8 cellular contexts compared by ENCODE assay signal in the genomic region with DNA sequence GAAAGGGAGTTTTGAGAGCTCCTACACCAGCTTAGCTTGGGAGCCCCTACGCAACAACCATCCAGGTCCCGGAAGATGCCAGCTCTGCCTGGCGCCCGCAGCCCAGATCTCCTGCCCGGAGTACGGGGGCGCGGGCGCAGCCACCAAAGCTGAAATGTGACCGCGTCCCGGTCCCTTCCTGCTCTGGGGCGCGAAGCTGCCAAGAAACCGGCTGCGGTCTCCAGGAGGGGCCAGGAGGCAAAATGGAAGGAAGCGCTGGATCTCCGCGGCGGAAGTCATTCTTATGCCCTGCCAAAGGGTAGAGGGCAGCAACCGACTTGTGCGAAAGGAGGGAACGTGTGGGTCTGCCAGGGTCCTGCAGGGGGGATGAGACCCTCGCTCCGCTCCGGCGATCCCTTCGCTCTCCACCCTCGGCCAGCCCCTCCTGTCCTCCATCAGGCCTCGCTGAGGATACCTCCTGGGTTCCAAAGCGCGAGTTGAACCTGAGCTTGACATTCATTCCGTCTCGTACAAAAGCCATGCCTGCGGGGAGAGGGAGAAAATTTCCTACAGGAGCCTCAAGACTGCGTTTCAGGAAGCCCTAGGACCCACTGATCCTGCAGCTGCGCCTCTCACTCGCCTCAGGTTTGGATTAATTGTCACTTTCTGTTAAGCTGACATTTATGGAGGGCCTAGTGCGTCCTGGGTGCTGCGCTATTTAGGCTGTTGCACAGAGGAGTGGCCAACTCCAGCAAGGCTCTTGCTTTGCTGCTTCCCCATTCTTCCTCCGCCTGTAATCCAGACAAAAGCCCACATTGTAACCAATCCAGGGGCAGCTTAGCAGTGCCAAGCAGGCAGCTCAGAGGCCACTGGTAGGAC.
DNase-seq lines count a peak whose midpoint lies in the region; ATAC-seq, FAIRE-seq and TF ChIP-seq lines count a peak whose summit lies in the region.

No MANE protein-coding gene starts in this region.

- H3K27ac ChIP-seq in CD4-positive, alpha-beta T cell (ENCODE audit: low read depth, low read length): no peak overlapping the region

- intact Hi-C loops in CD4-positive, alpha-beta T cell (cut with DNase I, micrococcal nuclease): no loop called here

- H3K9me3 ChIP-seq in CD4-positive, alpha-beta T cell (ENCODE audit: control insufficient read depth, low read length): no peaks in the 10 kb centered on the region

- peak overlapping the region; percentile 68 for H3K4me3 ChIP-seq in epithelial cell of proximal tubule (ENCODE audit: low read depth, low read length)

- POLR2A ChIA-PET in CD4-positive, alpha-beta T cell (lab: Charles Lee): no interaction called here

- H3K27ac Mint-ChIP-seq in CD4-positive, alpha-beta T cell: no peak overlapping the region
- H3K27ac Mint-ChIP-seq in T-helper 1 cell treated with Interleukin-12 subunit alpha and Interleukin-12 subunit beta and Interleukin-4 antibody, amounts not matched to agents 30 μg/mL and 1 μg/mL, for 36 hours: peak overlapping the region; percentile 36

- no peak for DNase-seq in CD4-positive, alpha-beta T cell
- DNase-seq in GM19239 (ENCODE audit: insufficient read length, low spot score) (peak; percentile 16), epithelial cell of proximal tubule (ENCODE audit: low read depth) (no peak), myocyte (ENCODE audit: low read depth) (peak; percentile 91), NCI-H1436 treated with DMSO at 0.1 percent for 48 hours (lab: John Stamatoyannopoulos, UW) (no peak), NCI-H1105 (lab: John Stamatoyannopoulos, UW) (no peak)

- peak overlapping the region; percentile 51 for H3K4me3 Mint-ChIP-seq in CD4-positive, alpha-beta T cell
- peak overlapping the region; percentile 82 for H3K4me3 Mint-ChIP-seq in T-helper 1 cell treated with Interleukin-12 subunit alpha and Interleukin-12 subunit beta and Interleukin-4 antibody, amounts not matched to agents 30 μg/mL and 1 μg/mL, for 36 hours

- H3K36me3 Mint-ChIP-seq in CD4-positive, alpha-beta T cell (ENCODE audit: low read depth): no peaks in the 10 kb centered on the region
- H3K36me3 Mint-ChIP-seq in T-helper 1 cell treated with Interleukin-12 subunit alpha and Interleukin-12 subunit beta and Interleukin-4 antibody, amounts not matched to agents 30 μg/mL and 1 μg/mL, for 36 hours (ENCODE audit: low read depth): no peaks in the 10 kb centered on the region

- no peak for TF ChIP-seq CTCF in CD4-positive, alpha-beta T cell (IDR thresholded peaks at IDR 0.05)
- no peak for TF ChIP-seq CTCF in epithelial cell of proximal tubule (conservative IDR thresholded peaks at IDR 0.05; ENCODE audit: low read depth, low read length)

- CTCF ChIA-PET in CD4-positive, alpha-beta T cell (lab: Charles Lee): no interaction called here

- no peak for ATAC-seq in CD4-positive, alpha-beta T cell (ENCODE audit: poor library complexity)
- peak; percentile 66 for ATAC-seq in HG03342 (IDR thresholded peaks at IDR 0.05; ENCODE audit: unreplicated experiment)

- no peaks in the 10 kb centered on the region for H3K9me3 Mint-ChIP-seq in CD4-positive, alpha-beta T cell
- H3K9me3 Mint-ChIP-seq in T-helper 1 cell treated with Interleukin-12 subunit alpha and Interleukin-12 subunit beta and Interleukin-4 antibody, amounts not matched to agents 30 μg/mL and 1 μg/mL, for 36 hours: no peaks in the 10 kb centered on the region

- H3K27me3 ChIP-seq in CD4-positive, alpha-beta T cell (ENCODE audit: control insufficient read depth, insufficient read depth, low read length): no peaks in the 10 kb centered on the region

- peaks cover 9% of the 10 kb centered on the region for H3K4me1 Mint-ChIP-seq in CD4-positive, alpha-beta T cell (ENCODE audit: low read depth)
- peaks cover 20% of the 10 kb centered on the region for H3K4me1 Mint-ChIP-seq in T-helper 1 cell treated with Interleukin-12 subunit alpha and Interleukin-12 subunit beta and Interleukin-4 antibody, amounts not matched to agents 30 μg/mL and 1 μg/mL, for 36 hours (ENCODE audit: low read depth)

- FAIRE-seq in GM19239 (lab: Jason Lieb, UNC): no peak

- peaks cover 10% of the 10 kb centered on the region for H3K27me3 Mint-ChIP-seq in CD4-positive, alpha-beta T cell
- H3K27me3 Mint-ChIP-seq in T-helper 1 cell treated with Interleukin-12 subunit alpha and Interleukin-12 subunit beta and Interleukin-4 antibody, amounts not matched to agents 30 μg/mL and 1 μg/mL, for 36 hours (ENCODE audit: low read depth): peaks cover 5% of the 10 kb centered on the region

Comparison
In these comparisons a context has a peak if more than half of its experiments do, and no peak if none do; other contexts are left out.
1. DNase-seq: peak in GM19239 (single experiment) and myocyte (single experiment); none in CD4-positive, alpha-beta T cell (0 of 10), epithelial cell of proximal tubule (single experiment), NCI-H1436 treated with DMSO at 0.1 percent for 48 hours (single experiment) and NCI-H1105 (single experiment).